Comparison of ENCODE assay signal across 20 cellular contexts in genomic region chr5:38591450-38591849, GRCh38. TPM values are rescaled to one million over a fixed set of nuclear protein-coding genes. Genes with fewer than 3 reads are reported as not detected.
"Had no signal": no experiment of that assay in that cellular context is flagged by ENCODE, and none has a peak within 500 bp of the region (broad histone marks: within the 10 kb centered on the region; RNA-seq: fewer than 3 reads in every experiment).

No MANE protein-coding gene starts in this region.

- H3K27me3 Mint-ChIP-seq: activated CD4-positive, alpha-beta memory T cell treated with anti-CD3 and anti-CD28 coated beads for 36 hours had no signal

- H3K4me1 ChIP-seq: colonic mucosa, spleen, transverse colon had no signal

- H3K9me3 ChIP-seq: colonic mucosa, neutrophil, right atrium auricular region, spleen, transverse colon had no signal

- DNase-seq: activated CD4-positive, alpha-beta memory T cell treated with anti-CD3 and anti-CD28 coated beads for 36 hours; activated CD4-positive, alpha-beta T cell treated with anti-CD3 and anti-CD28 coated beads for 1 hour; activated gamma-delta T cell; activated naive CD8-positive, alpha-beta T cell treated with anti-CD3 and anti-CD28 coated beads for 36 hours; activated T-cell treated with anti-CD3 and anti-CD28 coated beads, Interleukin-2, amount 50 U/mL, for 4 hours; anterior cingulate cortex; colonic mucosa; hippocampal formation; naive thymus-derived CD8-positive, alpha-beta T cell; spleen; stimulated activated CD4-positive, alpha-beta T cell treated with anti-CD3 and anti-CD28 coated beads, Interleukin-2, amount 100 ng/mL, for 24 hours; stimulated activated naive CD4-positive, alpha-beta T cell; substantia nigra; SW 1271; T-helper 9 cell; transverse colon had no signal

- H3K4me3 Mint-ChIP-seq: activated CD4-positive, alpha-beta memory T cell treated with anti-CD3 and anti-CD28 coated beads for 36 hours; activated naive CD8-positive, alpha-beta T cell treated with anti-CD3 and anti-CD28 coated beads for 36 hours; activated T-cell treated with anti-CD3 and anti-CD28 coated beads, Interleukin-2, amount 50 U/mL, for 4 hours; naive thymus-derived CD8-positive, alpha-beta T cell had no signal

- H3K36me3 ChIP-seq: cardiac muscle cell, colonic mucosa, neutrophil, right atrium auricular region, spleen, transverse colon had no signal

- H3K27ac ChIP-seq: cardiac muscle cell, colonic mucosa, neutrophil, right atrium auricular region, spleen, transverse colon had no signal

- H3K4me1 Mint-ChIP-seq: activated naive CD8-positive, alpha-beta T cell treated with anti-CD3 and anti-CD28 coated beads for 36 hours; naive thymus-derived CD8-positive, alpha-beta T cell had no signal

- H3K27me3 ChIP-seq: cardiac muscle cell, colonic mucosa, neutrophil, right atrium auricular region, spleen, transverse colon had no signal

- H3K9me3 Mint-ChIP-seq: activated CD4-positive, alpha-beta memory T cell treated with anti-CD3 and anti-CD28 coated beads for 36 hours; activated naive CD8-positive, alpha-beta T cell treated with anti-CD3 and anti-CD28 coated beads for 36 hours; activated T-cell treated with anti-CD3 and anti-CD28 coated beads, Interleukin-2, amount 50 U/mL, for 4 hours; naive thymus-derived CD8-positive, alpha-beta T cell had no signal

- H3K27ac Mint-ChIP-seq: activated CD4-positive, alpha-beta memory T cell treated with anti-CD3 and anti-CD28 coated beads for 36 hours; activated naive CD8-positive, alpha-beta T cell treated with anti-CD3 and anti-CD28 coated beads for 36 hours; naive thymus-derived CD8-positive, alpha-beta T cell had no signal

- H3K36me3 Mint-ChIP-seq: activated CD4-positive, alpha-beta memory T cell treated with anti-CD3 and anti-CD28 coated beads for 36 hours; activated naive CD8-positive, alpha-beta T cell treated with anti-CD3 and anti-CD28 coated beads for 36 hours; naive thymus-derived CD8-positive, alpha-beta T cell had no signal

- H3K4me3 ChIP-seq: cardiac muscle cell, colonic mucosa, lung, right atrium auricular region, spleen, transverse colon had no signal

- ATAC-seq: activated T-cell treated with anti-CD3 and anti-CD28 coated beads, Interleukin-2, amount 50 U/mL, for 4 hours; naive thymus-derived CD8-positive, alpha-beta T cell had no signal

RNA-seq across cellular contexts. Expression of gene LIFR, which starts 35.0 kb away (rescaled TPM):
- total RNA-seq: activated naive CD8-positive, alpha-beta T cell treated with anti-CD3 and anti-CD28 coated beads for 36 hours; naive thymus-derived CD8-positive, alpha-beta T cell had no signal
- polyA plus RNA-seq: naive thymus-derived CD8-positive, alpha-beta T cell had no signal
